In genomic region chr2:188776634-188777033, GRCh38 we compare ENCODE assay signal across 18 cellular contexts.
A peak's percentile ranks its signal among the peaks of the same experiment; 100 is the strongest.
DNase-seq lines count a peak whose midpoint lies in the region; TF ChIP-seq lines count a peak whose summit lies in the region.
"Had no signal": no experiment of that assay in that cellular context is flagged by ENCODE, and none has a peak within 500 bp of the region (broad histone marks: within the 10 kb centered on the region; RNA-seq: fewer than 3 reads in every experiment).

No MANE protein-coding gene starts in this region.

- DNase-seq in GM23248: peak; percentile 62
- DNase-seq in SK-N-SH: no peak
- DNase-seq in fibroblast of peridontal ligament (ENCODE audit: extremely low read depth): peak; percentile 84
- no peak for DNase-seq in activated effector memory CD4-positive, alpha-beta T cell treated with Interleukin-2 at 50 U/mL for 16 hours
- DNase-seq in activated CD4-positive, alpha-beta T cell treated with anti-CD3 and anti-CD28 coated beads, Interleukin-2, amount 50 U/mL, for 48 hours: no peak
- no peak for DNase-seq in NCI-H2196 (lab: John Stamatoyannopoulos, UW; ENCODE audit: unreplicated experiment)
- no peak for DNase-seq in NCI-H446 treated with DMSO at 0.1 percent for 48 hours (lab: John Stamatoyannopoulos, UW)
- DNase-seq: activated CD8-positive, alpha-beta memory T cell treated with anti-CD3 and anti-CD28 coated beads, Interleukin-2, amount 10 ng/mL, durations not matched to agents 7 days and 5 days; activated naive CD4-positive, alpha-beta T cell; Caco-2; naive B cell; NCI-H1105 treated with DMSO at 0.1 percent for 48 hours; NCI-H510A; stimulated activated CD4-positive, alpha-beta T cell treated with anti-CD3 and anti-CD28 coated beads, Interleukin-4, amount 100 ng/mL, for 4 hours had no signal

- peak in 1 of 2 experiments; percentile 46; a peak in 1 of 4 replicates for TF ChIP-seq EP300 in SK-N-SH (IDR thresholded peaks at IDR 0.05; ENCODE audit: borderline replicate concordance in 1 of 2, low read depth in 1 of 2, low read length in 1 of 2)

- 69 to 70% methylated on average over 1 of the region's 1 CpG for WGBS in GM23248 (ENCODE audit: low coverage in 1 of 2, low lambda C conversion rate in 2 of 2, missing lambda C conversion rate in 2 of 2), 2 experiments
- WGBS in SK-N-SH (ENCODE audit: low lambda C conversion rate): 73% methylated on average over 1 of the region's 1 CpG

- H3K9me2 ChIP-seq in GM23248 (ENCODE audit: insufficient read depth): no peaks in the 10 kb centered on the region
- H3K9me2 ChIP-seq in SK-N-SH: no peaks in the 10 kb centered on the region

- H3K27ac ChIP-seq in GM23248: peak overlapping the region; percentile 13; the same call in 1 of the 2 replicates
- peak overlapping the region in 1 of 2 experiments; percentile 77; a peak in 2 of 4 replicates for H3K27ac ChIP-seq in SK-N-SH (ENCODE audit: low read depth in 2 of 2, low read length in 1 of 2)
- H3K27ac ChIP-seq: hepatocyte, upper lobe of left lung, VCaP had no signal

- H3K27me3 ChIP-seq in GM23248 (replicated peaks; ENCODE audit: insufficient read depth): no peaks in the 10 kb centered on the region
- no peaks in the 10 kb centered on the region for H3K27me3 ChIP-seq in SK-N-SH (ENCODE audit: insufficient read depth)
- H3K27me3 ChIP-seq in skeletal muscle satellite cell (ENCODE audit: control insufficient read depth, insufficient read depth, low read length): no peaks in the 10 kb centered on the region
- H3K27me3 ChIP-seq: hepatocyte, upper lobe of left lung had no signal

- H2AFZ ChIP-seq in GM23248 (no peak overlapping the region), SK-N-SH (ENCODE audit: low read depth) (no peak overlapping the region; the same call in 1 of the 2 replicates)
- H2AFZ ChIP-seq: hepatocyte had no signal

- TF ChIP-seq RAD21 in SK-N-SH (IDR thresholded peaks at IDR 0.05; ENCODE audit: low read length): no peak

- H3K79me2 ChIP-seq in GM23248 (ENCODE audit: insufficient read depth): no peaks in the 10 kb centered on the region
- H3K79me2 ChIP-seq in SK-N-SH (ENCODE audit: insufficient read depth): no peaks in the 10 kb centered on the region
- H3K79me2 ChIP-seq: hepatocyte had no signal

- H3K9me3 ChIP-seq in GM23248 (ENCODE audit: low read depth): no peaks in the 10 kb centered on the region
- 0 out of 2 replicates have a peak, but pooled peaks cover 6% of the 10 kb centered on the region for H3K9me3 ChIP-seq in SK-N-SH
- H3K9me3 ChIP-seq in skeletal muscle satellite cell (replicated peaks; ENCODE audit: low read length): no peaks in the 10 kb centered on the region
- H3K9me3 ChIP-seq: Caco-2, upper lobe of left lung had no signal

- peak overlapping the region; percentile 46 for H3K4me2 ChIP-seq in GM23248 (ENCODE audit: unreplicated experiment)
- no peak overlapping the region for H3K4me2 ChIP-seq in SK-N-SH
- H3K4me2 ChIP-seq in skeletal muscle satellite cell (ENCODE audit: low read length): peak overlapping the region; percentile 35
- H3K4me2 ChIP-seq: hepatocyte had no signal

- H3K4me3 ChIP-seq in GM23248: no peak overlapping the region
- H3K4me3 ChIP-seq in SK-N-SH (ENCODE audit: low read depth in 2 of 2, low read length in 1 of 2): no peak overlapping the region
- no peak overlapping the region for H3K4me3 ChIP-seq in skeletal muscle satellite cell (ENCODE audit: low read length)
- H3K4me3 ChIP-seq: hepatocyte, upper lobe of left lung had no signal

- POLR2A ChIA-PET in SK-N-SH (lab: Yijun Ruan, JAX): no interaction called here

- H3K36me3 ChIP-seq in GM23248 (ENCODE audit: low read depth): no peaks in the 10 kb centered on the region
- no peaks in the 10 kb centered on the region for H3K36me3 ChIP-seq in SK-N-SH (replicated peaks in 1 of 2; ENCODE audit: control insufficient read depth in 1 of 2, insufficient read depth in 2 of 2, low read length in 1 of 2)
- H3K36me3 ChIP-seq in skeletal muscle satellite cell (ENCODE audit: insufficient read depth, low read length): no peaks in the 10 kb centered on the region
- H3K36me3 ChIP-seq: upper lobe of left lung had no signal

- H4K20me1 ChIP-seq in GM23248 (ENCODE audit: insufficient read depth) (no peaks in the 10 kb centered on the region), SK-N-SH (ENCODE audit: insufficient read depth) (no peaks in the 10 kb centered on the region)

- in situ Hi-C loops in GM23248 (cut with MboI): no loop called here

- CTCF ChIA-PET in SK-N-SH (lab: Yijun Ruan, JAX): no interaction called here

- TF ChIP-seq CTCF in SK-N-SH (IDR thresholded peaks at IDR 0.05): no peak

- H3F3A ChIP-seq in GM23248 (ENCODE audit: insufficient read depth) (peaks cover 7% of the 10 kb centered on the region; the same call in 1 of the 2 replicates), SK-N-SH (replicated peaks; ENCODE audit: insufficient read depth) (peaks cover 13% of the 10 kb centered on the region)

- H3K9ac ChIP-seq in GM23248: no peak overlapping the region
- H3K9ac ChIP-seq in SK-N-SH: no peak overlapping the region
- H3K9ac ChIP-seq in skeletal muscle satellite cell (ENCODE audit: low read depth, low read length): no peak overlapping the region

- peaks cover 13% of the 10 kb centered on the region for H3K4me1 ChIP-seq in GM23248 (ENCODE audit: insufficient read depth)
- H3K4me1 ChIP-seq in SK-N-SH (ENCODE audit: control insufficient read depth in 1 of 2, insufficient read depth in 2 of 2, low read depth in 1 of 2, low read length in 1 of 2): peaks cover 0 to 15% of the 10 kb centered on the region in 2 experiments; a peak in 2 of 4 replicates
- peaks cover 22% of the 10 kb centered on the region for H3K4me1 ChIP-seq in skeletal muscle satellite cell (ENCODE audit: control insufficient read depth, insufficient read depth, low read length)
- H3K4me1 ChIP-seq: upper lobe of left lung had no signal

TF ChIP-seq in SK-N-SH, 30 proteins besides CTCF, POLR2A, EP300 and RAD21 (continues in another document):
- no peak for TF ChIP-seq RCOR1 (IDR thresholded peaks at IDR 0.05; ENCODE audit: low read length)
- no peak for TF ChIP-seq USF2 (IDR thresholded peaks at IDR 0.05; ENCODE audit: borderline replicate concordance, low read depth, low read length)
- peak; percentile 67; the same call in 1 of the 2 replicates for TF ChIP-seq TCF12 (IDR thresholded peaks at IDR 0.05)
- TF ChIP-seq FOSL2 (IDR thresholded peaks at IDR 0.05; ENCODE audit: borderline replicate concordance, low read depth): peak; percentile 77; the same call in 1 of the 2 replicates
- TF ChIP-seq GABPA (IDR thresholded peaks at IDR 0.05; ENCODE audit: low read depth): no peak
- TF ChIP-seq TEAD4 (IDR thresholded peaks at IDR 0.05; ENCODE audit: borderline replicate concordance, insufficient read depth): peak; percentile 74; the same call in 1 of the 2 replicates
- no peak for TF ChIP-seq NRF1 (IDR thresholded peaks at IDR 0.05; ENCODE audit: low read depth, low read length)
- no peak for TF ChIP-seq EZH2phosphoT487 (IDR thresholded peaks at IDR 0.05; ENCODE audit: borderline replicate concordance, low read depth)
- TF ChIP-seq NFIC (IDR thresholded peaks at IDR 0.05; ENCODE audit: borderline replicate concordance): peak; percentile 30; the same call in 1 of the 2 replicates
- no peak for TF ChIP-seq USF1 (IDR thresholded peaks at IDR 0.05; ENCODE audit: borderline replicate concordance, low read depth)
- no peak for TF ChIP-seq CHD2 (IDR thresholded peaks at IDR 0.05; ENCODE audit: low read length, partially characterized antibody)
- TF ChIP-seq SIN3A (IDR thresholded peaks at IDR 0.05; ENCODE audit: borderline replicate concordance, low read depth, low read length): no peak
- TF ChIP-seq ZBTB33 (IDR thresholded peaks at IDR 0.05; ENCODE audit: borderline replicate concordance, low read depth): no peak
- TF ChIP-seq TAF1 (IDR thresholded peaks at IDR 0.05; ENCODE audit: borderline replicate concordance, low read depth, low read length): no peak
- no peak for TF ChIP-seq SMC3 (IDR thresholded peaks at IDR 0.05; ENCODE audit: low read depth, low read length)
- no peak for TF ChIP-seq MEF2A (IDR thresholded peaks at IDR 0.05; ENCODE audit: borderline replicate concordance, low read depth)
- TF ChIP-seq FOXJ3 (CRISPR knock-in tag; IDR thresholded peaks at IDR 0.05): no peak
- TF ChIP-seq JUND (IDR thresholded peaks at IDR 0.05): peak; percentile 87
- TF ChIP-seq FOXM1 (IDR thresholded peaks at IDR 0.05; ENCODE audit: low read depth): no peak
- TF ChIP-seq RXRA (IDR thresholded peaks at IDR 0.05; ENCODE audit: borderline replicate concordance, low read depth): no peak
- no peak for TF ChIP-seq ELF1 (IDR thresholded peaks at IDR 0.05)
- no peak; the same call in 1 of the 2 replicates for TF ChIP-seq POLR2AphosphoS5 (IDR thresholded peaks at IDR 0.05; ENCODE audit: low read depth, low read length)

Comparison
In these comparisons a context has a peak if more than half of its experiments do, and no peak if none do; other contexts are left out.
1. DNase-seq: peak in GM23248 (single experiment) and fibroblast of peridontal ligament (single experiment); none in SK-N-SH (single experiment), activated effector memory CD4-positive, alpha-beta T cell treated with Interleukin-2 at 50 U/mL for 16 hours (single experiment), activated CD4-positive, alpha-beta T cell treated with anti-CD3 and anti-CD28 coated beads, Interleukin-2, amount 50 U/mL, for 48 hours (0 of 2), NCI-H2196 (single experiment) and NCI-H446 treated with DMSO at 0.1 percent for 48 hours (single experiment).